In genomic region chr1:32991819-32992488, GRCh38 we compare ENCODE assay signal across 8 cellular contexts. TPM values are rescaled to one million over a fixed set of nuclear protein-coding genes. Genes with fewer than 3 reads are reported as not detected.
DNase-seq lines count a peak whose midpoint lies in the region; ATAC-seq and TF ChIP-seq lines count a peak whose summit lies in the region.

No MANE protein-coding gene starts in this region.

- H3K27ac ChIP-seq in CD4-positive, CD25-positive, alpha-beta regulatory T cell (ENCODE audit: insufficient read depth, low read length, poor library complexity, severe bottlenecking) = no peak overlapping the region
- peak overlapping the region; percentile 79 for H3K27ac ChIP-seq in layer of hippocampus (ENCODE audit: low read depth, low read length)

- H3K9me3 Mint-ChIP-seq in CD4-positive, CD25-positive, alpha-beta regulatory T cell = no peaks in the 10 kb centered on the region

- TF ChIP-seq CTCF in NB4 (IDR thresholded peaks at IDR 0.05; ENCODE audit: low read depth, low read length) = no peak

- H3K9me3 ChIP-seq in CD4-positive, CD25-positive, alpha-beta regulatory T cell (ENCODE audit: control insufficient read depth in 2 of 2, low read length in 2 of 2) = no peaks in the 10 kb centered on the region

- TF ChIP-seq POLR2A in NB4 (IDR thresholded peaks at IDR 0.05; ENCODE audit: extremely low read depth, insufficient read length) = no peak

- DNase-seq in CD4-positive, CD25-positive, alpha-beta regulatory T cell = no peak
- DNase-seq in NB4 (ENCODE audit: low read depth) = peak; percentile 35
- no peak for DNase-seq in AG20443 (ENCODE audit: low spot score)
- no peak for DNase-seq in pons (ENCODE audit: low spot score)
- DNase-seq in GM19238 (ENCODE audit: insufficient read length, low spot score) = no peak

- peak overlapping the region; percentile 58 to 75 (median 59) for H3K27ac Mint-ChIP-seq in CD4-positive, CD25-positive, alpha-beta regulatory T cell

- H3K4me1 ChIP-seq in CD4-positive, CD25-positive, alpha-beta regulatory T cell (ENCODE audit: control insufficient read depth, insufficient read depth, low read length, poor library complexity, severe bottlenecking) = peaks cover 5% of the 10 kb centered on the region

- H3K4me3 Mint-ChIP-seq in CD4-positive, CD25-positive, alpha-beta regulatory T cell = no peak overlapping the region

- peaks cover 0 to 14% (median 11%) of the 10 kb centered on the region in 4 donors for H3K4me1 Mint-ChIP-seq in CD4-positive, CD25-positive, alpha-beta regulatory T cell

- H3K27me3 ChIP-seq in CD4-positive, CD25-positive, alpha-beta regulatory T cell (ENCODE audit: control insufficient read depth, insufficient read depth, low read length) = no peaks in the 10 kb centered on the region
- no peaks in the 10 kb centered on the region for H3K27me3 ChIP-seq in layer of hippocampus (ENCODE audit: control insufficient read depth, insufficient read depth, low read length)

- H3K36me3 ChIP-seq in CD4-positive, CD25-positive, alpha-beta regulatory T cell (ENCODE audit: control insufficient read depth, insufficient read depth, low read length) = no peaks in the 10 kb centered on the region

- no peaks in the 10 kb centered on the region for H3K27me3 Mint-ChIP-seq in CD4-positive, CD25-positive, alpha-beta regulatory T cell

- H3K36me3 Mint-ChIP-seq in CD4-positive, CD25-positive, alpha-beta regulatory T cell = no peaks in the 10 kb centered on the region

- ATAC-seq in CD4-positive, CD25-positive, alpha-beta regulatory T cell (ENCODE audit: low read depth in 2 of 2) = no peak
- ATAC-seq in GM21367 (IDR thresholded peaks at IDR 0.05; ENCODE audit: unreplicated experiment) (peak; percentile 8), GM18873 (IDR thresholded peaks at IDR 0.05; ENCODE audit: low FRiP score, unreplicated experiment) (no peak)

- no peak overlapping the region for H3K4me3 ChIP-seq in CD4-positive, CD25-positive, alpha-beta regulatory T cell (ENCODE audit: low read depth, low read length)
- H3K4me3 ChIP-seq in NB4 (ENCODE audit: low read depth, low read length) = no peak overlapping the region

RNA-seq across cellular contexts. Expression of gene RNF19B, which starts 27.3 kb away (rescaled TPM):
- 44.9 TPM for total RNA-seq in CD4-positive, CD25-positive, alpha-beta regulatory T cell
- 1 to 10 TPM; 2.0 to 2.6 (median 2.4) TPM for polyA plus RNA-seq in CD4-positive, CD25-positive, alpha-beta regulatory T cell

RNA-seq across cellular contexts. Expression of gene AK2, which starts 44.7 kb away (rescaled TPM):
- total RNA-seq in CD4-positive, CD25-positive, alpha-beta regulatory T cell = 55.3 TPM
- 100 to 1,000 TPM; 111 to 122 (median 115) TPM for polyA plus RNA-seq in CD4-positive, CD25-positive, alpha-beta regulatory T cell
